14 cellular contexts compared by ENCODE assay signal in genomic region chr10:82981137-82981723, GRCh38.
DNase-seq lines count a peak whose midpoint lies in the region; ATAC-seq, FAIRE-seq and TF ChIP-seq lines count a peak whose summit lies in the region.
"Had no signal": no experiment of that assay in that cellular context is flagged by ENCODE, and none has a peak within 500 bp of the region (broad histone marks: within the 10 kb centered on the region; RNA-seq: fewer than 3 reads in every experiment).

No MANE protein-coding gene starts in this region.

- H3K27ac ChIP-seq in SK-N-SH (ENCODE audit: low read depth in 2 of 2, low read length in 1 of 2) (peak overlapping the region; percentile 85 to 97), sigmoid colon (peak overlapping the region in 1 of 4 donors; percentile 17)

- TF ChIP-seq CTCF in SK-N-SH (IDR thresholded peaks at IDR 0.05) (no peak), foreskin fibroblast (IDR thresholded peaks at IDR 0.05; ENCODE audit: low read depth, low read length) (no peak), sigmoid colon (IDR thresholded peaks at IDR 0.05) (no peak)

- POLR2A ChIA-PET in SK-N-SH (lab: Yijun Ruan, JAX): no interaction called here

- H3K4me1 ChIP-seq in SK-N-SH (ENCODE audit: control insufficient read depth in 1 of 2, insufficient read depth in 2 of 2, low read depth in 1 of 2, low read length in 1 of 2) (peaks cover 15 to 24% of the 10 kb centered on the region in 2 experiments), sigmoid colon (peaks cover 0 to 22% (median 10%) of the 10 kb centered on the region in 4 donors)

- H3K9ac ChIP-seq in SK-N-SH: peak overlapping the region; percentile 70

- FAIRE-seq in H54 (lab: Jason Lieb, UNC): peak; percentile 23
- FAIRE-seq: TTC549 had no signal

- H3K4me3 ChIP-seq in SK-N-SH (ENCODE audit: low read depth in 2 of 2, low read length in 1 of 2) (peak overlapping the region in 1 of 2 experiments; percentile 2; a peak in 1 of 4 replicates), foreskin fibroblast (ENCODE audit: low read depth in 1 of 2, low read length in 2 of 2) (no peak overlapping the region), sigmoid colon (no peak overlapping the region)

- H3K9me3 ChIP-seq in SK-N-SH: no peaks in the 10 kb centered on the region
- no peaks in the 10 kb centered on the region for H3K9me3 ChIP-seq in sigmoid colon

- no peaks in the 10 kb centered on the region for H3K9me2 ChIP-seq in SK-N-SH

- H3K4me2 ChIP-seq in SK-N-SH: peak overlapping the region; percentile 49

- 17% methylated on average over 6 of the region's 6 CpGs for WGBS in SK-N-SH (ENCODE audit: low lambda C conversion rate)
- 79% methylated on average over 6 of the region's 6 CpGs for WGBS in sigmoid colon, 2 donors

- no peaks in the 10 kb centered on the region for H4K20me1 ChIP-seq in SK-N-SH (ENCODE audit: insufficient read depth)

- CTCF ChIA-PET in SK-N-SH (lab: Yijun Ruan, JAX): no interaction called here

- no peaks in the 10 kb centered on the region for H3K79me2 ChIP-seq in SK-N-SH (ENCODE audit: insufficient read depth)

- ATAC-seq in Right ventricle myocardium superior (ENCODE audit: poor library complexity): no peak

- intact Hi-C loops in sigmoid colon (cut with DNase I): no loop called here
- intact Hi-C loops in Right ventricle myocardium superior (cut with DNase I): no loop called here

- H3F3A ChIP-seq in SK-N-SH (replicated peaks; ENCODE audit: insufficient read depth): peaks cover 31% of the 10 kb centered on the region

- TF ChIP-seq POLR2A in H54 (IDR thresholded peaks at IDR 0.05; ENCODE audit: low read depth, low read length) (no peak), sigmoid colon (IDR thresholded peaks at IDR 0.05) (no peak)

- no peaks in the 10 kb centered on the region for H3K27me3 ChIP-seq in SK-N-SH (ENCODE audit: insufficient read depth)
- H3K27me3 ChIP-seq in sigmoid colon: no peaks in the 10 kb centered on the region

- DNase-seq in H54 (ENCODE audit: insufficient read length, low spot score): no peak
- no peak for DNase-seq in SK-N-SH
- DNase-seq in foreskin fibroblast: peak; percentile 17 to 75
- peak; percentile 29 for DNase-seq in stromal cell of bone marrow (ENCODE audit: low read depth)
- DNase-seq in activated CD4-positive, alpha-beta T cell treated with anti-CD3 and anti-CD28 coated beads for 4 hours: no peak
- DNase-seq in sigmoid colon: no peak
- DNase-seq in Right ventricle myocardium superior: no peak
- DNase-seq: activated T-cell treated with anti-CD3 and anti-CD28 coated beads for 4 hours, aorta, DMS153, Karpas-422, retina, RPMI8226 had no signal

- TF ChIP-seq RAD21 in SK-N-SH (IDR thresholded peaks at IDR 0.05; ENCODE audit: low read length): no peak

- H3K36me3 ChIP-seq in SK-N-SH (replicated peaks in 1 of 2; ENCODE audit: control insufficient read depth in 1 of 2, insufficient read depth in 2 of 2, low read length in 1 of 2) (no peaks in the 10 kb centered on the region), sigmoid colon (no peaks in the 10 kb centered on the region)

- TF ChIP-seq EP300 in SK-N-SH (IDR thresholded peaks at IDR 0.05; ENCODE audit: borderline replicate concordance in 1 of 2, low read depth in 1 of 2, low read length in 1 of 2) (no peak; a peak in 1 of 4 replicates), sigmoid colon (IDR thresholded peaks at IDR 0.05) (no peak)

- peak overlapping the region; percentile 45; the same call in 1 of the 2 replicates for H2AFZ ChIP-seq in SK-N-SH (ENCODE audit: low read depth)

TF ChIP-seq in SK-N-SH, 30 proteins besides CTCF, POLR2A, EP300 and RAD21:
- no peak for TF ChIP-seq GABPA (IDR thresholded peaks at IDR 0.05; ENCODE audit: low read depth)
- TF ChIP-seq MXI1 (IDR thresholded peaks at IDR 0.05; ENCODE audit: low read depth, low read length): no peak
- peak; percentile 71 for TF ChIP-seq PBX3 (IDR thresholded peaks at IDR 0.05)
- TF ChIP-seq GATA2 (CRISPR knock-in tag; IDR thresholded peaks at IDR 0.05): no peak
- no peak; the same call in 1 of the 2 replicates for TF ChIP-seq FOSL2 (IDR thresholded peaks at IDR 0.05; ENCODE audit: borderline replicate concordance, low read depth)
- TF ChIP-seq REST (IDR thresholded peaks at IDR 0.05; ENCODE audit: low read depth, low read length): no peak
- peak; percentile 8 for TF ChIP-seq JUND (IDR thresholded peaks at IDR 0.05)
- peak; percentile 61; the same call in 1 of the 2 replicates for TF ChIP-seq NFIC (IDR thresholded peaks at IDR 0.05; ENCODE audit: borderline replicate concordance)
- no peak for TF ChIP-seq ELF1 (IDR thresholded peaks at IDR 0.05)
- TF ChIP-seq YY1 (IDR thresholded peaks at IDR 0.05; ENCODE audit: low read depth): 0 out of 2 replicates have a peak, but pooled peaks have one; percentile 8
- no peak for TF ChIP-seq RCOR1 (IDR thresholded peaks at IDR 0.05; ENCODE audit: low read length)
- no peak for TF ChIP-seq SIN3A (IDR thresholded peaks at IDR 0.05; ENCODE audit: borderline replicate concordance, low read depth, low read length)
- no peak for TF ChIP-seq MAX (IDR thresholded peaks at IDR 0.05; ENCODE audit: low read depth)
- peak; percentile 34; the same call in 1 of the 2 replicates for TF ChIP-seq FOXM1 (IDR thresholded peaks at IDR 0.05; ENCODE audit: low read depth)
- TF ChIP-seq TCF12 (IDR thresholded peaks at IDR 0.05): peak; percentile 73
- no peak for TF ChIP-seq TAF1 (IDR thresholded peaks at IDR 0.05; ENCODE audit: borderline replicate concordance, low read depth, low read length)
- TF ChIP-seq MEF2A (IDR thresholded peaks at IDR 0.05; ENCODE audit: borderline replicate concordance, low read depth): no peak
- TF ChIP-seq RXRA (IDR thresholded peaks at IDR 0.05; ENCODE audit: borderline replicate concordance, low read depth): no peak

Comparison
In these comparisons a context has a peak if more than half of its experiments do, and no peak if none do; other contexts are left out.
1. DNase-seq: peak in foreskin fibroblast (2 of 2) and stromal cell of bone marrow (single experiment); none in H54 (single experiment), SK-N-SH (single experiment), activated CD4-positive, alpha-beta T cell treated with anti-CD3 and anti-CD28 coated beads for 4 hours (0 of 2), sigmoid colon (single experiment) and Right ventricle myocardium superior (single experiment).